ENCODE assay signal across 1 cellular context in the genomic region with DNA sequence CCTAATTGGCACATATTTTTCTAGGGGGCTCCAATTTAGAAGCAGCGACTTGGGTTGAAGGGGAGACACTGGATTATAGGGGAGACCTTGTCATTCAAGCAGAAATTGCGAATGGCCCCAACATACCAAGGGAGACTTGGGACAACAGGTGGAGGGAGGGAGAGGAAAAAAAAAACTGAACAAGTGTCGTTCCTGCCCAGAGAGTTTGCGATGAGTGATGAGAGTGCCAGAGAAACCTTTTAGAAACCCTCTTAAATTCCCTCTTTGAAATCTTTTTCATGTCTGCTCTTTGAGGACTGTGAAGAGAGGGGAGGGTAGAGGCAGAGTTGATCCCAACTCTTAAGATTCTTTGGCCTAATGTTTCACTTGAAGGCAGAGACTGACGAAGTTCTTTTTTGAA.
TF ChIP-seq lines count a peak whose summit lies in the region.

No MANE protein-coding gene starts in this region.

TF ChIP-seq in IMR-90, 13 proteins besides CTCF, POLR2A, EP300 and RAD21:
- TF ChIP-seq BHLHE40 (IDR thresholded peaks at IDR 0.05; ENCODE audit: low read depth, low read length) (no peak), MAFK (IDR thresholded peaks at IDR 0.05; ENCODE audit: low read depth, low read length) (no peak), RCOR1 (IDR thresholded peaks at IDR 0.05; ENCODE audit: insufficient replicate concordance, low read length) (no peak), RFX5 (IDR thresholded peaks at IDR 0.05; ENCODE audit: low read depth, low read length) (no peak), FOS (IDR thresholded peaks at IDR 0.05; ENCODE audit: low read depth, low read length) (no peak), CEBPB (IDR thresholded peaks at IDR 0.05; ENCODE audit: low read depth, low read length) (no peak), SMC3 (IDR thresholded peaks at IDR 0.05; ENCODE audit: low read depth, low read length) (no peak), CHD1 (IDR thresholded peaks at IDR 0.05; ENCODE audit: low read depth, low read length) (no peak), MXI1 (IDR thresholded peaks at IDR 0.05; ENCODE audit: borderline replicate concordance, low read depth, low read length) (no peak), ELK1 (IDR thresholded peaks at IDR 0.05; ENCODE audit: borderline replicate concordance, low read depth, low read length) (no peak), MAZ (IDR thresholded peaks at IDR 0.05; ENCODE audit: borderline replicate concordance, low read depth, low read length) (no peak), NFE2L2 (IDR thresholded peaks at IDR 0.05; ENCODE audit: low read depth, low read length) (no peak)
- TF ChIP-seq, protein P1, sequence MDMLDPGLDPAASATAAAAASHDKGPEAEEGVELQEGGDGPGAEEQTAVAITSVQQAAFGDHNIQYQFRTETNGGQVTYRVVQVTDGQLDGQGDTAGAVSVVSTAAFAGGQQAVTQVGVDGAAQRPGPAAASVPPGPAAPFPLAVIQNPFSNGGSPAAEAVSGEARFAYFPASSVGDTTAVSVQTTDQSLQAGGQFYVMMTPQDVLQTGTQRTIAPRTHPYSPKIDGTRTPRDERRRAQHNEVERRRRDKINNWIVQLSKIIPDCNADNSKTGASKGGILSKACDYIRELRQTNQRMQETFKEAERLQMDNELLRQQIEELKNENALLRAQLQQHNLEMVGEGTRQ (IDR thresholded peaks at IDR 0.05; ENCODE audit: low read depth, low read length), result no peak
